In genomic region chr10:115956225-115957009, GRCh38 we compare ENCODE assay signal across 1 cellular context.
TF ChIP-seq lines count a peak whose summit lies in the region.

No MANE protein-coding gene starts in this region.

TF ChIP-seq in IMR-90, 13 proteins besides CTCF, POLR2A, EP300 and RAD21 (continued from another document):
- no peak for TF ChIP-seq USF2 (IDR thresholded peaks at IDR 0.05; ENCODE audit: low read depth, low read length)
- no peak for TF ChIP-seq MAFK (IDR thresholded peaks at IDR 0.05; ENCODE audit: low read depth, low read length)
- no peak for TF ChIP-seq RFX5 (IDR thresholded peaks at IDR 0.05; ENCODE audit: low read depth, low read length)
- no peak for TF ChIP-seq CEBPB (IDR thresholded peaks at IDR 0.05; ENCODE audit: low read depth, low read length)
- no peak for TF ChIP-seq FOS (IDR thresholded peaks at IDR 0.05; ENCODE audit: low read depth, low read length)
- TF ChIP-seq MAZ (IDR thresholded peaks at IDR 0.05; ENCODE audit: borderline replicate concordance, low read depth, low read length): no peak
- TF ChIP-seq CHD1 (IDR thresholded peaks at IDR 0.05; ENCODE audit: low read depth, low read length): no peak
- no peak for TF ChIP-seq BHLHE40 (IDR thresholded peaks at IDR 0.05; ENCODE audit: low read depth, low read length)
- no peak for TF ChIP-seq ELK1 (IDR thresholded peaks at IDR 0.05; ENCODE audit: borderline replicate concordance, low read depth, low read length)
- TF ChIP-seq RCOR1 (IDR thresholded peaks at IDR 0.05; ENCODE audit: insufficient replicate concordance, low read length): no peak
- no peak for TF ChIP-seq NFE2L2 (IDR thresholded peaks at IDR 0.05; ENCODE audit: low read depth, low read length)
TF ChIP-seq in IMR-90: peak in this region for 0.
